ENCODE assay signal across 21 cellular contexts in the genomic region with DNA sequence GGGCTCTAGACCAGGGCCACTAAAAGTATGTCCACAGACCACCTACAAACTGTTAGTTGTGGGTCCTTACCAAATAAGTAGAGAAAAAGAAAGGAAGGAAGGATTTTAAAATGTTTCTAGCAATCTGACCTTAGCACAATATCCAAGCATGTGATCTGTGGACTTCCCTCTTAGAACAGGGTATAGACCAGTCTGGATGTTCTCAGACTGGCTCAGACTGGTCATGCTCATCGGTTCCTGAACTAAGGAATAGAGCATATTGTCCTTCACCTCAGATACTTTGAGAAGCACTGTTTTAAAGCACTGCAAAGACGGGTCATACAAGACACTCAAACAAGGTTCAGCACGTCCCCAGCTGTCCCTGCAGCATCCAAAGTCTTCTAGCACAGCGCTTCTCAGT. TPM values are rescaled to one million over a fixed set of nuclear protein-coding genes. Genes with fewer than 3 reads are reported as not detected.
DNase-seq lines count a peak whose midpoint lies in the region; ATAC-seq, FAIRE-seq and TF ChIP-seq lines count a peak whose summit lies in the region.
"Had no signal": no experiment of that assay in that cellular context is flagged by ENCODE, and none has a peak within 500 bp of the region (broad histone marks: within the 10 kb centered on the region; RNA-seq: fewer than 3 reads in every experiment).

No MANE protein-coding gene starts in this region.

- no peak overlapping the region for H2AFZ ChIP-seq in HepG2 (ENCODE audit: low read length)

- 25% methylated on average over 2 of the region's 4 CpGs for WGBS in right lobe of liver (ENCODE audit: insufficient coverage, low coverage, low lambda C conversion rate, missing lambda C conversion rate)
- WGBS in HepG2 (ENCODE audit: low lambda C conversion rate) = 67% methylated on average over 4 of the region's 4 CpGs
- WGBS in sigmoid colon, 2 donors = 64 to 67% methylated on average over 4 of the region's 4 CpGs

- H3K27ac ChIP-seq in right lobe of liver (no peak overlapping the region), HepG2 (ENCODE audit: extremely low read length, insufficient read depth, low read length) (no peak overlapping the region), sigmoid colon (peak overlapping the region; percentile 97 to 100 (median 99)), A673 (ENCODE audit: low read depth, low read length, poor library complexity, severe bottlenecking) (no peak overlapping the region)
- H3K27ac ChIP-seq in CD4-positive, alpha-beta T cell (ENCODE audit: low read depth, low read length) = no peak overlapping the region
- H3K27ac ChIP-seq: BLaER1 treated with 17β-estradiol and CSF1 and Interleukin-3, amounts not matched to agents 10 nM and 100 nM; cardiac muscle cell; SJSA1 had no signal

- no peaks in the 10 kb centered on the region for H4K20me1 ChIP-seq in HepG2 (ENCODE audit: insufficient read depth, low read length)

- no peaks in the 10 kb centered on the region for H3K9me3 ChIP-seq in right lobe of liver
- no peaks in the 10 kb centered on the region for H3K9me3 ChIP-seq in HepG2 (ENCODE audit: low read length)
- H3K9me3 ChIP-seq in sigmoid colon = no peaks in the 10 kb centered on the region
- no peaks in the 10 kb centered on the region for H3K9me3 ChIP-seq in A673 (ENCODE audit: low read depth, low read length, poor library complexity, severe bottlenecking)
- no peaks in the 10 kb centered on the region for H3K9me3 ChIP-seq in CD4-positive, alpha-beta T cell (ENCODE audit: control insufficient read depth, low read length)
- H3K9me3 ChIP-seq: BLaER1 treated with 17β-estradiol and CSF1 and Interleukin-3, amounts not matched to agents 10 nM and 100 nM; SJSA1 had no signal

- TF ChIP-seq EP300 in HepG2 (IDR thresholded peaks at IDR 0.05; ENCODE audit: low read depth in 2 of 2, low read length in 2 of 2) = no peak
- no peak for TF ChIP-seq EP300 in HepG2 (CRISPR knock-in tag; IDR thresholded peaks at IDR 0.05; ENCODE audit: borderline replicate concordance)
- TF ChIP-seq EP300 in sigmoid colon (IDR thresholded peaks at IDR 0.05) = no peak

- TF ChIP-seq RAD21 in HepG2 (CRISPR knock-in tag; IDR thresholded peaks at IDR 0.05) = no peak

- peaks cover under 1% of the 10 kb centered on the region for H3K36me3 Mint-ChIP-seq in mesothelial cell of epicardium
- no peaks in the 10 kb centered on the region for H3K36me3 Mint-ChIP-seq in CD4-positive, alpha-beta T cell (ENCODE audit: low read depth)
- H3K36me3 Mint-ChIP-seq: stimulated activated naive B cell treated with anti-CD40 and anti-IgM and Interleukin-4, amounts not matched to agents 10 μg/mL and 1 μg/mL and 100 μg/mL, for 72 hours had no signal

- H3K36me3 ChIP-seq in right lobe of liver = no peaks in the 10 kb centered on the region
- no peaks in the 10 kb centered on the region for H3K36me3 ChIP-seq in HepG2 (replicated peaks in 1 of 2; ENCODE audit: control insufficient read depth in 1 of 2, insufficient read depth in 2 of 2, low read length in 2 of 2)
- no peaks in the 10 kb centered on the region for H3K36me3 ChIP-seq in sigmoid colon
- no peaks in the 10 kb centered on the region for H3K36me3 ChIP-seq in A673 (ENCODE audit: insufficient read depth, low read length, poor library complexity, severe bottlenecking)
- H3K36me3 ChIP-seq: BLaER1 treated with 17β-estradiol and CSF1 and Interleukin-3, amounts not matched to agents 10 nM and 100 nM; cardiac muscle cell had no signal

- peak overlapping the region; percentile 53 for H3K27ac Mint-ChIP-seq in mesothelial cell of epicardium
- no peak overlapping the region for H3K27ac Mint-ChIP-seq in CD4-positive, alpha-beta T cell
- H3K27ac Mint-ChIP-seq: stimulated activated naive B cell treated with anti-CD40 and anti-IgM and Interleukin-4, amounts not matched to agents 10 μg/mL and 1 μg/mL and 100 μg/mL, for 72 hours; T-helper 17 cell had no signal

- no peak overlapping the region for H3K4me2 ChIP-seq in HepG2 (ENCODE audit: low read depth, low read length)

- TF ChIP-seq POLR2A in right lobe of liver (IDR thresholded peaks at IDR 0.05) (no peak), HepG2 (IDR thresholded peaks at IDR 0.05; ENCODE audit: insufficient read depth in 1 of 2, low read depth in 2 of 2, low read length in 2 of 2) (no peak), sigmoid colon (IDR thresholded peaks at IDR 0.05) (no peak)

- H3K4me1 Mint-ChIP-seq in mesothelial cell of epicardium = peaks cover 53% of the 10 kb centered on the region
- H3K4me1 Mint-ChIP-seq in CD4-positive, alpha-beta T cell (ENCODE audit: low read depth) = no peaks in the 10 kb centered on the region

- ATAC-seq in right lobe of liver = peak; percentile 32 to 62 (median 51)
- ATAC-seq in HepG2 = no peak; the same call in 2 of the 3 replicates
- no peak for ATAC-seq in CD4-positive, alpha-beta T cell (ENCODE audit: poor library complexity)
- ATAC-seq: HCT116; left colon; stimulated activated naive B cell treated with anti-CD40 and anti-IgM and Interleukin-4, amounts not matched to agents 10 μg/mL and 1 μg/mL and 100 μg/mL, for 72 hours; T-helper 17 cell had no signal

- no TSS peak for BruUV-seq in HepG2 (replicated peaks; lab: Mats Ljungman, UMichigan)
- no TSS peak for BruUV-seq in A673 (replicated peaks; lab: Mats Ljungman, UMichigan)

- H3K4me1 ChIP-seq in right lobe of liver (no peaks in the 10 kb centered on the region), HepG2 (ENCODE audit: insufficient read depth, low read length) (peaks cover 47% of the 10 kb centered on the region), sigmoid colon (peaks cover 0 to 100% (median 96%) of the 10 kb centered on the region in 4 donors), A673 (ENCODE audit: insufficient read depth, low read length, poor library complexity, severe bottlenecking) (peaks cover 46% of the 10 kb centered on the region)

- peaks cover 3% of the 10 kb centered on the region for H3K79me2 ChIP-seq in HepG2 (ENCODE audit: insufficient read depth, low read length)

- in situ Hi-C loops in HepG2 (cut with HindIII; ENCODE audit: extremely low pct_ligation_motif_present, low pct_unique_long_range_greater_than_20kb) = no loop called here

- no peaks in the 10 kb centered on the region for H3K27me3 Mint-ChIP-seq in mesothelial cell of epicardium (ENCODE audit: low read depth)
- peaks cover 4% of the 10 kb centered on the region for H3K27me3 Mint-ChIP-seq in CD4-positive, alpha-beta T cell

- TF ChIP-seq CTCF in right lobe of liver (IDR thresholded peaks at IDR 0.05) = no peak
- TF ChIP-seq CTCF in HepG2 (CRISPR knock-in tag; IDR thresholded peaks at IDR 0.05) = no peak
- no peak for TF ChIP-seq CTCF in mesothelial cell of epicardium (IDR thresholded peaks at IDR 0.05; ENCODE audit: unreplicated experiment)
- TF ChIP-seq CTCF in sigmoid colon (IDR thresholded peaks at IDR 0.05) = no peak
- TF ChIP-seq CTCF in A673 (conservative IDR thresholded peaks at IDR 0.05; ENCODE audit: low read depth, low read length) = no peak
- TF ChIP-seq CTCF in CD4-positive, alpha-beta T cell (IDR thresholded peaks at IDR 0.05) = no peak

- CTCF ChIA-PET in HepG2 (lab: Yijun Ruan, JAX; ENCODE audit: low intra/inter-chr PET ratio, low total read pairs) (no interaction called here), A673 (lab: Charles Lee) (no interaction called here)
- CTCF ChIA-PET in CD4-positive, alpha-beta T cell (lab: Charles Lee) = no interaction called here

- no peak for FAIRE-seq in HepG2 (lab: Jason Lieb, UNC)
- FAIRE-seq: HTR-8/SVneo, urothelium cell line had no signal

- DNase-seq in right lobe of liver (no peak), HepG2 (ENCODE audit: low spot score) (no peak), mesothelial cell of epicardium (ENCODE audit: low spot score in 2 of 2, unreplicated experiment in 2 of 2) (no peak), sigmoid colon (no peak), A673 (ENCODE audit: low spot score) (no peak), HT-29 (ENCODE audit: low spot score) (no peak), DMS114 treated with DMSO at 0.1 percent for 48 hours (lab: John Stamatoyannopoulos, UW; ENCODE audit: unreplicated experiment) (no peak)
- DNase-seq in CD4-positive, alpha-beta T cell = no peak
- DNase-seq: activated gamma-delta T cell treated with Interleukin-2 at 50 U/mL for 16 hours; left colon; NCI-H187; NCI-H2227 treated with DMSO at 0.1 percent for 48 hours; stimulated activated CD4-positive, alpha-beta T cell treated with anti-CD3 and anti-CD28 coated beads, Interleukin-1b, Interleukin-23, amount 100 ng/mL, for 48 hours; stimulated activated naive B cell treated with anti-CD40 and anti-IgM and Interleukin-4, amounts not matched to agents 10 μg/mL and 1 μg/mL and 100 μg/mL, for 72 hours; T-helper 17 cell had no signal

- H3K27me3 ChIP-seq in right lobe of liver = no peaks in the 10 kb centered on the region
- H3K27me3 ChIP-seq in HepG2 (ENCODE audit: control insufficient read depth in 1 of 2, insufficient read depth in 2 of 2, low read length in 2 of 2) = no peaks in the 10 kb centered on the region
- H3K27me3 ChIP-seq in sigmoid colon = no peaks in the 10 kb centered on the region
- H3K27me3 ChIP-seq in A673 (replicated peaks; ENCODE audit: insufficient read depth, low read depth, low read length, poor library complexity) = no peaks in the 10 kb centered on the region
- peaks cover 5% of the 10 kb centered on the region for H3K27me3 ChIP-seq in CD4-positive, alpha-beta T cell (ENCODE audit: control insufficient read depth, insufficient read depth, low read length)
- H3K27me3 ChIP-seq: cardiac muscle cell, SJSA1 had no signal

- H3K4me3 Mint-ChIP-seq in mesothelial cell of epicardium = no peak overlapping the region
- H3K4me3 Mint-ChIP-seq in CD4-positive, alpha-beta T cell = no peak overlapping the region
- H3K4me3 Mint-ChIP-seq: stimulated activated naive B cell treated with anti-CD40 and anti-IgM and Interleukin-4, amounts not matched to agents 10 μg/mL and 1 μg/mL and 100 μg/mL, for 72 hours; T-helper 17 cell had no signal

- H3K4me3 ChIP-seq in right lobe of liver (no peak overlapping the region), HepG2 (replicated peaks in 1 of 3; ENCODE audit: insufficient read depth in 1 of 3, low read depth in 2 of 3, low read length in 3 of 3) (no peak overlapping the region), sigmoid colon (no peak overlapping the region), A673 (ENCODE audit: low read depth, low read length, poor library complexity, severe bottlenecking) (no peak overlapping the region)
- H3K4me3 ChIP-seq: BLaER1 treated with 17β-estradiol and CSF1 and Interleukin-3, amounts not matched to agents 10 nM and 100 nM; cardiac muscle cell; SJSA1 had no signal

- no peak overlapping the region for H3K9ac ChIP-seq in HepG2 (ENCODE audit: insufficient read depth, low read depth, low read length)
- H3K9ac ChIP-seq: BLaER1 treated with 17β-estradiol and CSF1 and Interleukin-3, amounts not matched to agents 10 nM and 100 nM had no signal

- H3K9me3 Mint-ChIP-seq in mesothelial cell of epicardium = no peaks in the 10 kb centered on the region
- no peaks in the 10 kb centered on the region for H3K9me3 Mint-ChIP-seq in CD4-positive, alpha-beta T cell
- H3K9me3 Mint-ChIP-seq: stimulated activated naive B cell treated with anti-CD40 and anti-IgM and Interleukin-4, amounts not matched to agents 10 μg/mL and 1 μg/mL and 100 μg/mL, for 72 hours had no signal

- intact Hi-C loops in right lobe of liver (cut with DNase I) (no loop called here), HepG2 (cut with micrococcal nuclease; ENCODE audit: unreplicated experiment) (no loop called here), sigmoid colon (cut with DNase I) (no loop called here), A673 (cut with micrococcal nuclease; ENCODE audit: unreplicated experiment) (loop anchor here (2.0 kb wide), 1 partner anchor 21 kb away; no protein-coding TSS in a partner anchor)
- intact Hi-C loops in CD4-positive, alpha-beta T cell (cut with DNase I, micrococcal nuclease) = no loop called here

- POLR2A ChIA-PET in HepG2 (lab: Yijun Ruan, JAX) = no interaction called here
- POLR2A ChIA-PET in A673 (lab: Charles Lee; ENCODE audit: low non-redundant PET) = no interaction called here
- POLR2A ChIA-PET in CD4-positive, alpha-beta T cell (lab: Charles Lee) = no interaction called here

RNA-seq across cellular contexts. Expression of a gene that starts 25.8 kb away (rescaled TPM):
- total RNA-seq in right lobe of liver (1 to 10 TPM; 4.0 to 8.5 (median 5.5) TPM), HepG2 (2016; rRNA removed; fragmentation: Illumina TruSeq; extraction: Trizol) (4.2 and 7.4 TPM in 2 replicates), mesothelial cell of epicardium (37.0 to 38.7 TPM (median 37.8 TPM) in 3 replicates), sigmoid colon (10 to 100 TPM; 29.5 to 64.0 (median 33.7) TPM), A673 (2021) (53.5 and 55.6 TPM in 2 replicates)
- total RNA-seq in HepG2 (2016; cell fraction: cytosol; rRNA removed; fragmentation: Illumina TruSeq; extraction: Trizol; ENCODE audit: low read depth) = 4.1 and 4.7 TPM in 2 replicates
- 3.5 and 7.9 TPM in 2 replicates for total RNA-seq in HepG2 (2016; cell fraction: insoluble cytoplasmic fraction; rRNA removed; fragmentation: Illumina TruSeq; extraction: Trizol)
- 7.6 and 8.6 TPM in 2 replicates for total RNA-seq in HepG2 (2016; cell fraction: membrane; rRNA removed; fragmentation: Illumina TruSeq; extraction: Trizol)
- 9.6 and 11.9 TPM in 2 replicates for total RNA-seq in HepG2 (2016; cell fraction: nucleus; rRNA removed; fragmentation: Illumina TruSeq; extraction: Trizol)
- polyA plus RNA-seq in HepG2 (2011; rRNA removed) (12.9 and 14.4 TPM in 2 replicates), sigmoid colon (10 to 100 TPM in 2 of 3 donors, 1 to 10 TPM in 1; 3.0 to 20.0 (median 11.4) TPM)
- polyA plus RNA-seq in HepG2 (2011; cell fraction: cytosol; rRNA removed) = 8.1 and 8.6 TPM in 2 replicates
- polyA plus RNA-seq in HepG2 (2011; cell fraction: nucleus; rRNA removed) = 36.7 and 43.5 TPM in 2 replicates
- polyA plus RNA-seq in HepG2 (2012) = 9.8 and 10.2 TPM in 2 replicates
- polyA plus RNA-seq in HepG2 (2016; cell fraction: cytosol; fragmentation: Illumina TruSeq; extraction: Trizol; ENCODE audit: low read depth) = 9.4 and 11.1 TPM in 2 replicates
- polyA plus RNA-seq in HepG2 (2016; cell fraction: insoluble cytoplasmic fraction; fragmentation: Illumina TruSeq; extraction: Trizol; ENCODE audit: low read depth) = 9.2 and 10.0 TPM in 2 replicates
- polyA plus RNA-seq in HepG2 (2016; cell fraction: membrane; fragmentation: Illumina TruSeq; extraction: Trizol; ENCODE audit: low read depth) = 15.4 and 16.0 TPM in 2 replicates
- 33.7 and 36.2 TPM in 2 replicates for polyA plus RNA-seq in HepG2 (2016; cell fraction: nucleus; fragmentation: Illumina TruSeq; extraction: Trizol; ENCODE audit: insufficient read depth, low read depth)
- polyA minus RNA-seq in HepG2 (2011; rRNA and poly(A)+ RNA removed; ENCODE audit: low replicate concordance) = 2.9 and 6.8 TPM in 2 replicates
- polyA minus RNA-seq in HepG2 (2011; cell fraction: cytosol; rRNA and poly(A)+ RNA removed) = 5.1 and 7.3 TPM in 2 replicates
- polyA minus RNA-seq in HepG2 (2011; cell fraction: nucleus; rRNA and poly(A)+ RNA removed) = 6.6 and 8.2 TPM in 2 replicates
- 1 to 10 TPM in 1 of 2 experiments, under 1 TPM in 1; 0.41 to 1.0 TPM for total RNA-seq in CD4-positive, alpha-beta T cell
- 37.6 and 45.5 TPM in 2 replicates for total RNA-seq in HT-29 (2014; rRNA removed; shearing (Covaris generic))

RNA-seq across cellular contexts. Expression of a gene that starts 58.7 kb away (rescaled TPM):
- 10 to 100 TPM; 13.0 to 19.3 (median 14.6) TPM for total RNA-seq in right lobe of liver
- 45.9 and 48.0 TPM in 2 replicates for total RNA-seq in HepG2 (2016; rRNA removed; fragmentation: Illumina TruSeq; extraction: Trizol)
- 8.8 and 10.8 TPM in 2 replicates for total RNA-seq in HepG2 (2016; cell fraction: cytosol; rRNA removed; fragmentation: Illumina TruSeq; extraction: Trizol; ENCODE audit: low read depth)
- total RNA-seq in HepG2 (2016; cell fraction: insoluble cytoplasmic fraction; rRNA removed; fragmentation: Illumina TruSeq; extraction: Trizol) = 41.9 and 43.4 TPM in 2 replicates
- 42.3 and 48.6 TPM in 2 replicates for total RNA-seq in HepG2 (2016; cell fraction: membrane; rRNA removed; fragmentation: Illumina TruSeq; extraction: Trizol)
- total RNA-seq in HepG2 (2016; cell fraction: nucleus; rRNA removed; fragmentation: Illumina TruSeq; extraction: Trizol) = 31.1 and 37.8 TPM in 2 replicates
- polyA plus RNA-seq in HepG2 (2011; rRNA removed) = 41.3 and 49.7 TPM in 2 replicates
- polyA plus RNA-seq in HepG2 (2011; cell fraction: cytosol; rRNA removed) = 27.7 and 34.7 TPM in 2 replicates
- polyA plus RNA-seq in HepG2 (2011; cell fraction: nucleus; rRNA removed) = 30.2 and 33.3 TPM in 2 replicates
- 38.9 and 45.7 TPM in 2 replicates for polyA plus RNA-seq in HepG2 (2012)
- polyA plus RNA-seq in HepG2 (2016; cell fraction: cytosol; fragmentation: Illumina TruSeq; extraction: Trizol; ENCODE audit: low read depth) = 7.1 and 7.4 TPM in 2 replicates
- polyA plus RNA-seq in HepG2 (2016; cell fraction: insoluble cytoplasmic fraction; fragmentation: Illumina TruSeq; extraction: Trizol; ENCODE audit: low read depth) = 34.8 and 42.4 TPM in 2 replicates
- 22.0 and 25.5 TPM in 2 replicates for polyA plus RNA-seq in HepG2 (2016; cell fraction: membrane; fragmentation: Illumina TruSeq; extraction: Trizol; ENCODE audit: low read depth)
- polyA plus RNA-seq in HepG2 (2016; cell fraction: nucleus; fragmentation: Illumina TruSeq; extraction: Trizol; ENCODE audit: insufficient read depth, low read depth) = 46.2 and 49.1 TPM in 2 replicates
- polyA minus RNA-seq in HepG2 (2011; rRNA and poly(A)+ RNA removed; ENCODE audit: low replicate concordance) = 41.4 and 56.9 TPM in 2 replicates
- 31.2 and 37.3 TPM in 2 replicates for polyA minus RNA-seq in HepG2 (2011; cell fraction: cytosol; rRNA and poly(A)+ RNA removed)
- polyA minus RNA-seq in HepG2 (2011; cell fraction: nucleus; rRNA and poly(A)+ RNA removed) = 32.7 and 46.6 TPM in 2 replicates
- 80.6 to 84.9 TPM (median 82.5 TPM) in 3 replicates for total RNA-seq in mesothelial cell of epicardium
- 100 to 1,000 TPM in 3 of 4 donors, 10 to 100 TPM in 1; 99.8 to 120 (median 105) TPM for total RNA-seq in sigmoid colon
- 10 to 100 TPM; 17.8 to 24.8 (median 21.0) TPM for polyA plus RNA-seq in sigmoid colon
- total RNA-seq in A673 (2021) = 75.7 and 77.7 TPM in 2 replicates
- 10 to 100 TPM; 41.6 to 41.7 TPM for total RNA-seq in CD4-positive, alpha-beta T cell
- 39.5 and 47.5 TPM in 2 replicates for total RNA-seq in HT-29 (2014; rRNA removed; shearing (Covaris generic))

Comparison
In these comparisons a context has a peak if more than half of its experiments do, and no peak if none do; other contexts are left out.
1. ATAC-seq: peak in right lobe of liver (4 of 4); none in HepG2 (single experiment) and CD4-positive, alpha-beta T cell (single experiment).
2. H3K27ac ChIP-seq: peak in sigmoid colon (4 of 4); none in right lobe of liver (0 of 3), HepG2 (single experiment), A673 (single experiment) and CD4-positive, alpha-beta T cell (single experiment).